8 cellular contexts compared by ENCODE assay signal in the genomic region with DNA sequence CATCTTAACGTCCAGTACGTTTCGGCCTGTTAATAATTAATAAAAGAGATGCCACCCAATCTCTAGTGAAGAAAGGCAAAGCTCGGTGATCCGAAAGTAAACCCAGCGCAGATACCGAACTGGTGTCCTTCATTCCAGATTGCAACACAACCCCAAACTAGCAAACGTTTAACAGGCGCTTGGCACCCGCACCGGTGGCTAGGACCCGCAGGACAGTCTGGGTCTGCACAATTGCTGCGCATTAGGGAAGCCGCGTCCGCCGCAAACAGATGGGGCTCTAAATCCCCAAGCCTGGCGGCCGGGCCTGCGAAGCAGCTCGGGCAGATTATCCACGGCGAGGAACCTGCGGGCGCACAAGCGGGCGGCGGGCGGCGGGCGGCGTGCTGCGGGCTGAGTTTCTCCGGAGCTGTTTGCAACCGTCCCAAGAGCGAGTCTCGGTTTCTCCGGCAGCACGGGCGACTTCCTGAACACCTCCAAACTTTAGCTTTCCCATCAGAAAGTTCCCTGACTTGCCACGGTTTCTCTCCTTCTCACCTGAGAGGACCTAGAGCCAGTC.
DNase-seq lines count a peak whose midpoint lies in the region; ATAC-seq and TF ChIP-seq lines count a peak whose summit lies in the region.

No MANE protein-coding gene starts in this region.

- ATAC-seq in HG03095 (IDR thresholded peaks at IDR 0.05; ENCODE audit: unreplicated experiment) (peak; percentile 8), T-helper 17 cell (no peak), HG02571 (IDR thresholded peaks at IDR 0.05; ENCODE audit: unreplicated experiment) (no peak)

- CTCF ChIA-PET in BJ (lab: Yijun Ruan, JAX) = interaction anchor here (0.6 to 2.5 kb wide), 6 partner anchors 50 to 1292 kb away, joined by 3 to 7 read pairs (median 3); no protein-coding TSS in a partner anchor

- H3K27me3 ChIP-seq in BJ (ENCODE audit: control insufficient read depth, insufficient read depth, low read length) = peaks cover 11% of the 10 kb centered on the region
- peaks cover 29% of the 10 kb centered on the region for H3K27me3 ChIP-seq in kidney epithelial cell (ENCODE audit: control insufficient read depth, insufficient read depth, low read length)

- DNase-seq in BJ (ENCODE audit: low read depth) (no peak), T-helper 17 cell (peak; percentile 26 to 34 (median 34)), cardiac fibroblast (ENCODE audit: low read depth in 2 of 2) (peak; percentile 42 to 62), kidney epithelial cell (ENCODE audit: low read depth) (no peak), NCI-H2107 (lab: John Stamatoyannopoulos, UW) (no peak)
- DNase-seq in stimulated activated CD4-positive, alpha-beta T cell treated with anti-CD3 and anti-CD28 coated beads, Interleukin-1b, Interleukin-23, amount 100 ng/mL, for 48 hours = peak; percentile 52

- TF ChIP-seq CTCF in BJ (IDR thresholded peaks at IDR 0.05; ENCODE audit: insufficient read depth, low read depth, low read length) (no peak), cardiac fibroblast (IDR thresholded peaks at IDR 0.05; ENCODE audit: low read depth, low read length) (no peak), kidney epithelial cell (IDR thresholded peaks at IDR 0.05; ENCODE audit: insufficient read depth, low read length, poor library complexity, severe bottlenecking) (no peak)

- H3K36me3 ChIP-seq in BJ (ENCODE audit: control insufficient read depth, insufficient read depth, low read length) = no peaks in the 10 kb centered on the region
- H3K36me3 ChIP-seq in kidney epithelial cell (ENCODE audit: control insufficient read depth, insufficient read depth, low read length) = no peaks in the 10 kb centered on the region

- peak overlapping the region; percentile 98 for H3K27ac Mint-ChIP-seq in T-helper 17 cell

- peak overlapping the region; percentile 66 for H3K4me3 ChIP-seq in BJ (ENCODE audit: low read depth, low read length)
- peak overlapping the region; percentile 45 to 76 for H3K4me3 ChIP-seq in cardiac fibroblast (replicated peaks in 1 of 2; ENCODE audit: low read depth in 2 of 2, low read length in 2 of 2)
- peak overlapping the region; percentile 40 for H3K4me3 ChIP-seq in kidney epithelial cell (ENCODE audit: low read depth, low read length)

- POLR2A ChIA-PET in BJ (lab: Charles Lee) = no interaction called here

- H3K4me1 Mint-ChIP-seq in T-helper 17 cell = peaks cover 46% of the 10 kb centered on the region

- no peaks in the 10 kb centered on the region for H3K27me3 Mint-ChIP-seq in T-helper 17 cell

- H3K9me3 ChIP-seq in T-helper 17 cell (ENCODE audit: control insufficient read depth, low read length, poor library complexity, severe bottlenecking) = no peaks in the 10 kb centered on the region

- peak overlapping the region; percentile 93 for H3K4me3 Mint-ChIP-seq in T-helper 17 cell

- peaks cover 8% of the 10 kb centered on the region for H3K36me3 Mint-ChIP-seq in T-helper 17 cell (ENCODE audit: low read depth)

Comparison
In these comparisons a context has a peak if more than half of its experiments do, and no peak if none do; other contexts are left out.
1. DNase-seq: peak in T-helper 17 cell (3 of 3), cardiac fibroblast (2 of 2) and stimulated activated CD4-positive, alpha-beta T cell treated with anti-CD3 and anti-CD28 coated beads, Interleukin-1b, Interleukin-23, amount 100 ng/mL, for 48 hours (single experiment); none in BJ (single experiment), kidney epithelial cell (single experiment) and NCI-H2107 (single experiment).
2. Peak in every context shown above with its lines, with median percentiles within 50 percentile points of each other: H3K4me3 ChIP-seq.